ENCODE assay signal across 8 cellular contexts in genomic region chr19:48724796-48725753, GRCh38. TPM values are rescaled to one million over a fixed set of nuclear protein-coding genes. Genes with fewer than 3 reads are reported as not detected.
DNase-seq lines count a peak whose midpoint lies in the region; ATAC-seq and TF ChIP-seq lines count a peak whose summit lies in the region.

No MANE protein-coding gene starts in this region.

- intact Hi-C loops in CD8-positive, alpha-beta T cell (cut with DNase I, micrococcal nuclease) = loop anchor here (5.0 to 10.0 kb wide), 4 partner anchors 112 to 360 kb away; partner anchors contain the start of genes GYS1 (in 1 of the 2), HSD17B14 (in 1 of the 2), LMTK3 (in 1 of the 2) and RUVBL2 (in 1 of the 2)

- CTCF ChIA-PET in CD8-positive, alpha-beta T cell (lab: Charles Lee) = interaction anchor here (0.6 to 2.0 kb wide), 6 partner anchors 9 to 226 kb away, joined by 3 to 7 read pairs (median 3); no protein-coding TSS in a partner anchor

- ATAC-seq in CD8-positive, alpha-beta T cell = peak; percentile 61
- peak; percentile 52 for ATAC-seq in stimulated activated effector memory CD8-positive, alpha-beta T cell treated with anti-CD3 and anti-CD28 coated beads, Interleukin-12 subunit alpha, Interleukin-12 subunit beta, amount 100 ng/mL, for 72 hours
- ATAC-seq in GM19397 (IDR thresholded peaks at IDR 0.05; ENCODE audit: unreplicated experiment) = no peak
- ATAC-seq in GM18511 (IDR thresholded peaks at IDR 0.05; ENCODE audit: unreplicated experiment) = no peak

- H3K4me3 ChIP-seq in CD8-positive, alpha-beta T cell (ENCODE audit: low read depth, low read length) = no peak overlapping the region
- no peak overlapping the region for H3K4me3 ChIP-seq in HL-60 (replicated peaks; ENCODE audit: insufficient read depth, low read length)

- H3K27me3 ChIP-seq in CD8-positive, alpha-beta T cell (ENCODE audit: insufficient read depth, low read length) = no peaks in the 10 kb centered on the region
- no peaks in the 10 kb centered on the region for H3K27me3 ChIP-seq in HL-60 (ENCODE audit: insufficient read depth, poor library complexity, severe bottlenecking)

- peaks cover 31% of the 10 kb centered on the region for H3K4me1 Mint-ChIP-seq in CD8-positive, alpha-beta T cell (ENCODE audit: low read depth)
- peaks cover 33% of the 10 kb centered on the region for H3K4me1 Mint-ChIP-seq in stimulated activated effector memory CD8-positive, alpha-beta T cell treated with anti-CD3 and anti-CD28 coated beads, Interleukin-12 subunit alpha, Interleukin-12 subunit beta, amount 100 ng/mL, for 72 hours

- H3K27ac ChIP-seq in CD8-positive, alpha-beta T cell (ENCODE audit: low read depth, low read length) = peak overlapping the region; percentile 17
- peak overlapping the region; percentile 65 for H3K27ac ChIP-seq in HL-60 (replicated peaks)

- H3K27ac Mint-ChIP-seq in CD8-positive, alpha-beta T cell = peak overlapping the region; percentile 91
- peak overlapping the region; percentile 89 for H3K27ac Mint-ChIP-seq in stimulated activated effector memory CD8-positive, alpha-beta T cell treated with anti-CD3 and anti-CD28 coated beads, Interleukin-12 subunit alpha, Interleukin-12 subunit beta, amount 100 ng/mL, for 72 hours

- in situ Hi-C loops in T47D (cut with HindIII; ENCODE audit: low pct_unique_long_range_greater_than_20kb, low sequenced_read_pairs) = no loop called here

- no peak for DNase-seq in CD8-positive, alpha-beta T cell
- DNase-seq in HL-60 (ENCODE audit: low read depth in 1 of 2, low spot score in 1 of 2) (peak; percentile 57 to 68), T47D (ENCODE audit: low read depth in 1 of 2, low spot score in 1 of 2) (peak; percentile 53 to 63), inferior parietal cortex (ENCODE audit: extremely low spot score) (peak; percentile 63)
- no peak for DNase-seq in stimulated activated effector memory CD8-positive, alpha-beta T cell treated with anti-CD3 and anti-CD28 coated beads, Interleukin-12 subunit alpha, Interleukin-12 subunit beta, amount 100 ng/mL, for 72 hours (ENCODE audit: low spot score in 2 of 2)

- POLR2A ChIA-PET in CD8-positive, alpha-beta T cell (lab: Charles Lee) = interaction anchor here (0.5 to 2.1 kb wide), 5 partner anchors 8 to 27 kb away, joined by 3 to 8 read pairs (median 3); no protein-coding TSS in a partner anchor

- no peaks in the 10 kb centered on the region for H3K9me3 ChIP-seq in CD8-positive, alpha-beta T cell (ENCODE audit: low read length)

- H3K4me1 ChIP-seq in CD8-positive, alpha-beta T cell (ENCODE audit: insufficient read depth, low read length) = peaks cover 26% of the 10 kb centered on the region

- no peak for TF ChIP-seq CTCF in CD8-positive, alpha-beta T cell (IDR thresholded peaks at IDR 0.05)
- TF ChIP-seq CTCF in HL-60 (IDR thresholded peaks at IDR 0.05; ENCODE audit: insufficient read depth, low read length) = no peak

- peaks cover 16% of the 10 kb centered on the region for H3K9me3 Mint-ChIP-seq in CD8-positive, alpha-beta T cell
- H3K9me3 Mint-ChIP-seq in stimulated activated effector memory CD8-positive, alpha-beta T cell treated with anti-CD3 and anti-CD28 coated beads, Interleukin-12 subunit alpha, Interleukin-12 subunit beta, amount 100 ng/mL, for 72 hours = peaks cover 15% of the 10 kb centered on the region

- peak overlapping the region; percentile 52 for H3K4me3 Mint-ChIP-seq in CD8-positive, alpha-beta T cell
- no peak overlapping the region for H3K4me3 Mint-ChIP-seq in stimulated activated effector memory CD8-positive, alpha-beta T cell treated with anti-CD3 and anti-CD28 coated beads, Interleukin-12 subunit alpha, Interleukin-12 subunit beta, amount 100 ng/mL, for 72 hours

- peaks cover 8% of the 10 kb centered on the region for H3K36me3 Mint-ChIP-seq in CD8-positive, alpha-beta T cell
- peaks cover 6% of the 10 kb centered on the region for H3K36me3 Mint-ChIP-seq in stimulated activated effector memory CD8-positive, alpha-beta T cell treated with anti-CD3 and anti-CD28 coated beads, Interleukin-12 subunit alpha, Interleukin-12 subunit beta, amount 100 ng/mL, for 72 hours

- no peaks in the 10 kb centered on the region for H3K27me3 Mint-ChIP-seq in CD8-positive, alpha-beta T cell (ENCODE audit: low read depth)

- H3K36me3 ChIP-seq in CD8-positive, alpha-beta T cell (ENCODE audit: insufficient read depth, low read length) = no peaks in the 10 kb centered on the region

TF ChIP-seq in PFSK-1, 5 proteins besides CTCF, POLR2A, EP300 and RAD21:
- TF ChIP-seq TAF1 (IDR thresholded peaks at IDR 0.05; ENCODE audit: borderline replicate concordance, insufficient read depth, low read length) (no peak; the same call in 1 of the 2 replicates), POLR2AphosphoS5 (IDR thresholded peaks at IDR 0.05; ENCODE audit: low read depth, low read length) (0 out of 2 replicates have a peak, but pooled peaks have one; percentile 60), SIN3A (IDR thresholded peaks at IDR 0.05; ENCODE audit: borderline replicate concordance, insufficient read depth, low read length) (no peak; the same call in 1 of the 2 replicates), FOXP2 (optimal IDR thresholded peaks at IDR 0.05; ENCODE audit: borderline replicate concordance, extremely low read depth, extremely low read length, insufficient read depth) (no peak), REST (IDR thresholded peaks at IDR 0.05; ENCODE audit: insufficient read depth in 1 of 2, low read depth in 2 of 2, low read length in 2 of 2) (0 out of 4 replicates have a peak, but pooled peaks of 1 of the 2 experiments have one; percentile 42)

RNA-seq across cellular contexts. Expression of gene MAMSTR, which starts 5.5 kb away (rescaled TPM):
- under 1 TPM; 0.17 to 0.65 TPM for total RNA-seq in CD8-positive, alpha-beta T cell
- polyA plus RNA-seq in PFSK-1 (2012; ENCODE audit: insufficient read length, low read depth) = 15.9 TPM

RNA-seq across cellular contexts. Expression of gene RASIP1, which starts 15.3 kb away (rescaled TPM):
- 1 to 10 TPM in 1 of 2 experiments, under 1 TPM in 1; 0.64 to 1.1 TPM for total RNA-seq in CD8-positive, alpha-beta T cell
- polyA plus RNA-seq in PFSK-1 (2012; ENCODE audit: insufficient read length, low read depth) = 41.3 TPM

RNA-seq across cellular contexts. Expression of gene IZUMO1, which starts 21.6 kb away (rescaled TPM):
- not detected for total RNA-seq in CD8-positive, alpha-beta T cell
- 0.75 TPM for polyA plus RNA-seq in PFSK-1 (2012; ENCODE audit: insufficient read length, low read depth)

RNA-seq across cellular contexts. Expression of gene FUT1, which starts 27.4 kb away (rescaled TPM):
- total RNA-seq in CD8-positive, alpha-beta T cell = not detected
- polyA plus RNA-seq in PFSK-1 (2012; ENCODE audit: insufficient read length, low read depth) = 13.1 TPM

RNA-seq across cellular contexts. Expression of gene FUT2, which starts 29.3 kb away (rescaled TPM):
- not detected for total RNA-seq in CD8-positive, alpha-beta T cell
- 0.26 TPM for polyA plus RNA-seq in PFSK-1 (2012; ENCODE audit: insufficient read length, low read depth)

Comparison
In these comparisons a context has a peak if more than half of its experiments do, and no peak if none do; other contexts are left out.
1. ATAC-seq: peak in CD8-positive, alpha-beta T cell (single experiment) and stimulated activated effector memory CD8-positive, alpha-beta T cell treated with anti-CD3 and anti-CD28 coated beads, Interleukin-12 subunit alpha, Interleukin-12 subunit beta, amount 100 ng/mL, for 72 hours (single experiment); none in GM19397 (single experiment) and GM18511 (single experiment).
2. DNase-seq: peak in HL-60 (2 of 2), T47D (2 of 2) and inferior parietal cortex (single experiment); none in CD8-positive, alpha-beta T cell (0 of 7) and stimulated activated effector memory CD8-positive, alpha-beta T cell treated with anti-CD3 and anti-CD28 coated beads, Interleukin-12 subunit alpha, Interleukin-12 subunit beta, amount 100 ng/mL, for 72 hours (0 of 2).